ENCODE assay signal across 10 cellular contexts in genomic region chr9:136687721-136688223, GRCh38. TPM values are rescaled to one million over a fixed set of nuclear protein-coding genes. Genes with fewer than 3 reads are reported as not detected.
DNase-seq lines count a peak whose midpoint lies in the region; ATAC-seq, FAIRE-seq and TF ChIP-seq lines count a peak whose summit lies in the region.
"Had no signal": no experiment of that assay in that cellular context is flagged by ENCODE, and none has a peak within 500 bp of the region (broad histone marks: within the 10 kb centered on the region; RNA-seq: fewer than 3 reads in every experiment).

No MANE protein-coding gene starts in this region.

- H3K27ac Mint-ChIP-seq in glutamatergic neuron (ENCODE audit: unreplicated experiment): no peak overlapping the region
- H3K27ac Mint-ChIP-seq in chondrocyte (ENCODE audit: unreplicated experiment): no peak overlapping the region
- H3K27ac Mint-ChIP-seq: stimulated activated naive CD8-positive, alpha-beta T cell treated with anti-CD3 and anti-CD28 coated beads, Interleukin-15, Interleukin-2, amounts not matched to agents 100 ng/mL and 50 ng/mL, for 24 hours had no signal

- peak overlapping the region; percentile 87 to 95 for H3K27ac ChIP-seq in small intestine (ENCODE audit: low read depth in 1 of 2, low read length in 1 of 2)

- TF ChIP-seq CTCF in glutamatergic neuron (IDR thresholded peaks at IDR 0.05; ENCODE audit: partially characterized antibody, unreplicated experiment) (no peak), chondrocyte (IDR thresholded peaks at IDR 0.05) (no peak)

- ATAC-seq in GM18861 (IDR thresholded peaks at IDR 0.05; ENCODE audit: unreplicated experiment) (peak; percentile 18), HG03520 (IDR thresholded peaks at IDR 0.05; ENCODE audit: unreplicated experiment) (no peak), HG02610 (IDR thresholded peaks at IDR 0.05; ENCODE audit: unreplicated experiment) (no peak)

- 4 to 20% (median 14%) methylated on average over 13 to 37 of the region's 37 CpGs for WGBS in small intestine, 3 donors

- no peak for FAIRE-seq in small intestine (lab: Jason Lieb, UNC)

- H3K4me1 Mint-ChIP-seq in glutamatergic neuron (ENCODE audit: low read depth, unreplicated experiment): peaks cover 13% of the 10 kb centered on the region
- peaks cover 7% of the 10 kb centered on the region for H3K4me1 Mint-ChIP-seq in chondrocyte (ENCODE audit: low read depth)

- H3K27me3 ChIP-seq in small intestine (ENCODE audit: control insufficient read depth in 2 of 2, insufficient read depth in 2 of 2, low read length in 2 of 2): no peaks in the 10 kb centered on the region

- H3K36me3 Mint-ChIP-seq in glutamatergic neuron (ENCODE audit: unreplicated experiment) (no peaks in the 10 kb centered on the region), chondrocyte (ENCODE audit: low read depth) (no peaks in the 10 kb centered on the region)
- H3K36me3 Mint-ChIP-seq: activated naive CD8-positive, alpha-beta T cell treated with anti-CD3 and anti-CD28 coated beads, Interleukin-2, amount 10 ng/mL, durations not matched to agents 7 days and 5 days had no signal

- H3K4me1 ChIP-seq in small intestine (ENCODE audit: control insufficient read depth in 2 of 2, insufficient read depth in 1 of 2, low read depth in 1 of 2, low read length in 1 of 2): peaks cover 2 to 5% of the 10 kb centered on the region in 2 donors

- peak overlapping the region in 1 of 2 donors; percentile 47 for H3K4me3 ChIP-seq in small intestine (ENCODE audit: low read depth in 1 of 2, low read length in 2 of 2)

- H3K36me3 ChIP-seq in small intestine (ENCODE audit: control insufficient read depth in 2 of 2, insufficient read depth in 2 of 2, low read length in 2 of 2): no peaks in the 10 kb centered on the region

- H3K9me3 ChIP-seq in small intestine (ENCODE audit: control insufficient read depth, low read depth): no peaks in the 10 kb centered on the region

- peaks cover 2% of the 10 kb centered on the region for H3K27me3 Mint-ChIP-seq in glutamatergic neuron (ENCODE audit: unreplicated experiment)
- no peaks in the 10 kb centered on the region for H3K27me3 Mint-ChIP-seq in chondrocyte (ENCODE audit: low read depth)
- H3K27me3 Mint-ChIP-seq: activated naive CD8-positive, alpha-beta T cell treated with anti-CD3 and anti-CD28 coated beads, Interleukin-2, amount 10 ng/mL, durations not matched to agents 7 days and 5 days; stimulated activated naive CD8-positive, alpha-beta T cell treated with anti-CD3 and anti-CD28 coated beads, Interleukin-15, Interleukin-2, amounts not matched to agents 100 ng/mL and 50 ng/mL, for 24 hours had no signal

- H3K9me3 Mint-ChIP-seq in glutamatergic neuron (ENCODE audit: unreplicated experiment) (no peaks in the 10 kb centered on the region), chondrocyte (ENCODE audit: low read depth) (no peaks in the 10 kb centered on the region)
- H3K9me3 Mint-ChIP-seq: activated naive CD8-positive, alpha-beta T cell treated with anti-CD3 and anti-CD28 coated beads, Interleukin-2, amount 10 ng/mL, durations not matched to agents 7 days and 5 days; stimulated activated naive CD8-positive, alpha-beta T cell treated with anti-CD3 and anti-CD28 coated beads, Interleukin-15, Interleukin-2, amounts not matched to agents 100 ng/mL and 50 ng/mL, for 24 hours had no signal

- H3K4me3 Mint-ChIP-seq in glutamatergic neuron (ENCODE audit: unreplicated experiment) (peak overlapping the region; percentile 61), chondrocyte (ENCODE audit: unreplicated experiment) (no peak overlapping the region)

- DNase-seq in NOMO-1 treated with DMSO at 0.1 percent for 48 hours (lab: John Stamatoyannopoulos, UW; ENCODE audit: unreplicated experiment) (peak; percentile 49), glutamatergic neuron (no peak), small intestine (peak; percentile 89), foreskin melanocyte (no peak), chondrocyte (ENCODE audit: low spot score) (no peak)

RNA-seq across cellular contexts. Expression of gene AGPAT2, which starts 0.5 kb away (rescaled TPM):
- 72.8 TPM for total RNA-seq in glutamatergic neuron (ENCODE audit: unreplicated experiment)
- polyA plus RNA-seq in small intestine: 100 to 1,000 TPM; 257 to 653 (median 468) TPM
- 23.4 to 39.8 TPM (median 39.1 TPM) in 3 replicates for total RNA-seq in chondrocyte

RNA-seq across cellular contexts. Expression of gene DIPK1B, which starts 24.6 kb away (rescaled TPM):
- total RNA-seq in glutamatergic neuron (ENCODE audit: unreplicated experiment): 71.3 TPM
- polyA plus RNA-seq in small intestine: 10 to 100 TPM in 1 of 3 donors, 1 to 10 TPM in 1, under 1 TPM in 1; 0.22 to 12.1 (median 1.1) TPM
- 8.2 to 9.2 TPM (median 8.5 TPM) in 3 replicates for total RNA-seq in chondrocyte

RNA-seq across cellular contexts. Expression of gene EGFL7, which starts 25.1 kb away (rescaled TPM):
- 8.1 TPM for total RNA-seq in glutamatergic neuron (ENCODE audit: unreplicated experiment)
- 100 to 1,000 TPM in 1 of 3 donors, 10 to 100 TPM in 2; 15.4 to 114 (median 16.8) TPM for polyA plus RNA-seq in small intestine
- total RNA-seq in chondrocyte: 5.4 to 7.8 TPM (median 7.0 TPM) in 3 replicates

RNA-seq across cellular contexts. Expression of gene LCN10, which starts 55.0 kb away (rescaled TPM):
- total RNA-seq in glutamatergic neuron (ENCODE audit: unreplicated experiment) (not detected), chondrocyte (not detected in 3 replicates)
- polyA plus RNA-seq in small intestine: 1 to 10 TPM in 2 of 3 donors, not detected in 1; 1.1 to 8.4 TPM

Comparison
In these comparisons a context has a peak if more than half of its experiments do, and no peak if none do; other contexts are left out.
1. DNase-seq: peak in NOMO-1 treated with DMSO at 0.1 percent for 48 hours (single experiment) and small intestine (single experiment); none in glutamatergic neuron (single experiment), foreskin melanocyte (single experiment) and chondrocyte (single experiment).